In the genomic region with DNA sequence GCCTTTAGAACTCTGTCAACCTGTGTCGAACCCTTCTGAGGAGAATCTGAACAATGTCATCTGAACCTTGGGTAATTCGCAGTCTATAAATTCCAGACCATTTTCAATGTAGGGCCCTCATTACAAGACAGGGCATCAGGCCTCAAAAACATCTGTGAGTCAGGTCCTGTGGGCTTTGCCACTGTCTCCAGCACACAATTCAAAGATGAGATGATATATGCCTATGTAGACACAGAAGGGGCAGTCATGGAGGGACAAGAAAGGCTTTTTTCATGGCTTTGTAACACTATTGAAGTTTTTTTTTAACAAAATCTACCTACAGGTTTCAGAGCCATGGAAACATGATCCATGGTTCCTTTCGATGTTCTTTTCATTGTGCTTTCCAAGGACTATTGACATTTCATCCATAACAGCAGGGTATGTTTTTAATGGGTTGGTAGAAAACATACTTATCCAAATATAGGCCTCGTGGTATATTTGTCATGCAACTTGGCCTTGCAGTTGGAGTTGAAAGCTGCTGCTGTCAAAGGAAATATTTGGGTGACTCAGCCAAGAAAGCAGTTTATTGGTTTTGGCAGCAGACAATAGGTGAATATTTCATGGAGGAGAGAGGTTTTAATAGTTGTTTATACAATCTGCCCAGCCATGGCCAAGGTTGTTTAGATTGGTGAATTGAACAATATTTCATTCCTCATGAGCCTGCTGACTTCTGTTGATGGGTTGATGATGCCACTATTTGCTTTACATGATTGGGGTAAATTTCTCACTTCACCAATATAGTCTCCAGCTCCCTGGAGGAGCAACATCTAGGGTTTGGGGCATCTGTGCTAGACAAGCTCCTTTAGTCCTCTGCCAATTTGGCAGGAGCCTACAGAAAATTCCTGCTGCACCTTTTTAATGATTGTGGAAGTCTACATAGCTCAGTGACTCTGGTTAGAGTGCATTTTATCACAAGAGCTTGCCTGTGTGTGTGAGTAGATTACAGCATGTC, we compare ENCODE assay signal across 7 cellular contexts.
DNase-seq lines count a peak whose midpoint lies in the region; ATAC-seq and TF ChIP-seq lines count a peak whose summit lies in the region.

No MANE protein-coding gene starts in this region.

- DNase-seq in HCEC 1CT (peak; percentile 90), RPMI7951 (ENCODE audit: low read depth) (peak; percentile 90), fibroblast of the conjunctiva (ENCODE audit: low read depth) (peak; percentile 41), smooth muscle cell of the brain vasculature (ENCODE audit: low read depth, low spot score) (peak; percentile 87), D341Med (ENCODE audit: low spot score) (no peak), NCI-H524 (lab: John Stamatoyannopoulos, UW) (no peak)

- no peak for ATAC-seq in SK-N-SH treated with all-trans-retinoic acid at 6 μM for 48 hours

TF ChIP-seq in SK-N-SH treated with all-trans-retinoic acid at 6 μM for 48 hours, 23 proteins besides CTCF, POLR2A, EP300 and RAD21:
- TF ChIP-seq PPARA (CRISPR knock-in tag; IDR thresholded peaks at IDR 0.05; ENCODE audit: borderline replicate concordance) = no peak
- TF ChIP-seq OSR1 (CRISPR knock-in tag; IDR thresholded peaks at IDR 0.05) = no peak
- no peak for TF ChIP-seq ZFP30 (CRISPR knock-in tag; IDR thresholded peaks at IDR 0.05)
- TF ChIP-seq ZNF565 (CRISPR knock-in tag; conservative IDR thresholded peaks at IDR 0.05; ENCODE audit: low read depth) = no peak
- no peak for TF ChIP-seq ARNTL (CRISPR knock-in tag; IDR thresholded peaks at IDR 0.05; ENCODE audit: borderline replicate concordance, low read depth)
- TF ChIP-seq, protein P1, sequence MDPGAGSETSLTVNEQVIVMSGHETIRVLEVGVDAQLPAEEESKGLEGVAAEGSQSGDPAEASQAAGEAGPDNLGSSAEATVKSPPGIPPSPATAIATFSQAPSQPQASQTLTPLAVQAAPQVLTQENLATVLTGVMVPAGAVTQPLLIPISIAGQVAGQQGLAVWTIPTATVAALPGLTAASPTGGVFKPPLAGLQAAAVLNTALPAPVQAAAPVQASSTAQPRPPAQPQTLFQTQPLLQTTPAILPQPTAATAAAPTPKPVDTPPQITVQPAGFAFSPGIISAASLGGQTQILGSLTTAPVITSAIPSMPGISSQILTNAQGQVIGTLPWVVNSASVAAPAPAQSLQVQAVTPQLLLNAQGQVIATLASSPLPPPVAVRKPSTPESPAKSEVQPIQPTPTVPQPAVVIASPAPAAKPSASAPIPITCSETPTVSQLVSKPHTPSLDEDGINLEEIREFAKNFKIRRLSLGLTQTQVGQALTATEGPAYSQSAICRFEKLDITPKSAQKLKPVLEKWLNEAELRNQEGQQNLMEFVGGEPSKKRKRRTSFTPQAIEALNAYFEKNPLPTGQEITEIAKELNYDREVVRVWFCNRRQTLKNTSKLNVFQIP (CRISPR knock-in tag; IDR thresholded peaks at IDR 0.05; ENCODE audit: borderline replicate concordance, low read depth) = no peak
- TF ChIP-seq, protein P2, sequence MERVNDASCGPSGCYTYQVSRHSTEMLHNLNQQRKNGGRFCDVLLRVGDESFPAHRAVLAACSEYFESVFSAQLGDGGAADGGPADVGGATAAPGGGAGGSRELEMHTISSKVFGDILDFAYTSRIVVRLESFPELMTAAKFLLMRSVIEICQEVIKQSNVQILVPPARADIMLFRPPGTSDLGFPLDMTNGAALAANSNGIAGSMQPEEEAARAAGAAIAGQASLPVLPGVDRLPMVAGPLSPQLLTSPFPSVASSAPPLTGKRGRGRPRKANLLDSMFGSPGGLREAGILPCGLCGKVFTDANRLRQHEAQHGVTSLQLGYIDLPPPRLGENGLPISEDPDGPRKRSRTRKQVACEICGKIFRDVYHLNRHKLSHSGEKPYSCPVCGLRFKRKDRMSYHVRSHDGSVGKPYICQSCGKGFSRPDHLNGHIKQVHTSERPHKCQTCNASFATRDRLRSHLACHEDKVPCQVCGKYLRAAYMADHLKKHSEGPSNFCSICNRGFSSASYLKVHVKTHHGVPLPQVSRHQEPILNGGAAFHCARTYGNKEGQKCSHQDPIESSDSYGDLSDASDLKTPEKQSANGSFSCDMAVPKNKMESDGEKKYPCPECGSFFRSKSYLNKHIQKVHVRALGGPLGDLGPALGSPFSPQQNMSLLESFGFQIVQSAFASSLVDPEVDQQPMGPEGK (CRISPR knock-in tag; IDR thresholded peaks at IDR 0.05; ENCODE audit: borderline replicate concordance) = no peak
- TF ChIP-seq SNAI2 (CRISPR knock-in tag; IDR thresholded peaks at IDR 0.05) = no peak
- TF ChIP-seq RARB (CRISPR knock-in tag; IDR thresholded peaks at IDR 0.05) = no peak
- no peak for TF ChIP-seq TOX (CRISPR knock-in tag; IDR thresholded peaks at IDR 0.05; ENCODE audit: borderline replicate concordance)

Comparison
In these comparisons a context has a peak if more than half of its experiments do, and no peak if none do; other contexts are left out.
1. DNase-seq: peak in HCEC 1CT (single experiment), RPMI7951 (single experiment), fibroblast of the conjunctiva (single experiment) and smooth muscle cell of the brain vasculature (single experiment); none in D341Med (single experiment) and NCI-H524 (0 of 2).